25 cellular contexts compared by ENCODE assay signal in the genomic region with DNA sequence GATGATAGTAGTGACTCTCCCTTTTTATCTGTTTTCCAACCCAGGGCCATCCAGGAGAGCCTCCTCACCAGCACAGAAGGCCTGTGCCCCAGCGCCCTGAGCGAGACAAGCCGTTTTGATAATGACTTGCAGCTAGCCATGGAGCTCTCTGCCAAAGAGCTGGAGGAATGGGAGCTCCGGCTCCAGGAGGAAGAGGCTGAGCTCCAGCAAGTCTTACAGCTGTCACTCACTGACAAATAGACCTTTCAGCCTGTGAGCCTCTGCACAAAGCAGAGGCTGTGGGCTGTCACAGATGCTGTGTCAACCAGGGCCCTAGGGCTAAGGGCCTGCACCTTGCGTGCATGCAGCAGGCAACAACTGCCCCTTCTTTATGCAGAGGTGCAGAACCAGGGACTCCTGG. TPM values are rescaled to one million over a fixed set of nuclear protein-coding genes. Genes with fewer than 3 reads are reported as not detected.
DNase-seq lines count a peak whose midpoint lies in the region; ATAC-seq, FAIRE-seq and TF ChIP-seq lines count a peak whose summit lies in the region.
"Had no signal": no experiment of that assay in that cellular context is flagged by ENCODE, and none has a peak within 500 bp of the region (broad histone marks: within the 10 kb centered on the region; RNA-seq: fewer than 3 reads in every experiment).

No MANE protein-coding gene starts in this region.

- H3K27me3 ChIP-seq in K562 (ENCODE audit: control insufficient read depth in 2 of 2, insufficient read depth in 2 of 2, low read length in 2 of 2): no peaks in the 10 kb centered on the region
- no peaks in the 10 kb centered on the region for H3K27me3 ChIP-seq in liver (ENCODE audit: control insufficient read depth in 4 of 4, insufficient read depth in 4 of 4, low read length in 3 of 4)
- H3K27me3 ChIP-seq: transverse colon had no signal

- H3K4me1 ChIP-seq in K562 (replicated peaks in 1 of 2; ENCODE audit: control insufficient read depth in 2 of 2, insufficient read depth in 2 of 2, low read length in 2 of 2): peaks cover 0 to 19% of the 10 kb centered on the region in 2 experiments; a peak in 4 of 5 replicates
- peaks cover 3 to 32% (median 21%) of the 10 kb centered on the region in 4 donors for H3K4me1 ChIP-seq in liver (ENCODE audit: control insufficient read depth in 4 of 4, insufficient read depth in 4 of 4, low read length in 3 of 4)
- H3K4me1 ChIP-seq: prostate gland had no signal

- no peak for TF ChIP-seq POLR2A in K562 (conservative IDR thresholded peaks at IDR 0.05)

- ATAC-seq in K562: no peak
- no peak for ATAC-seq in GM21717 (IDR thresholded peaks at IDR 0.05; ENCODE audit: unreplicated experiment)
- ATAC-seq in activated CD4-positive, CD25-positive, alpha-beta regulatory T cell treated with anti-CD3 and anti-CD28 coated beads, Interleukin-2, amount 50 U/mL, for 24 hours: no peak
- ATAC-seq: activated naive CD8-positive, alpha-beta T cell treated with anti-CD3 and anti-CD28 coated beads, Interleukin-2, amount 50 U/mL, for 24 hours; natural killer cell; T-cell had no signal

- no peak overlapping the region for H3K4me2 ChIP-seq in K562 (ENCODE audit: insufficient read depth, low read length)

- H3K9ac ChIP-seq in K562 (ENCODE audit: insufficient read depth in 1 of 2, low read depth in 2 of 2, low read length in 2 of 2) (peak overlapping the region in 1 of 2 experiments; percentile 43; a peak in 1 of 4 replicates), liver (ENCODE audit: low read depth in 1 of 2, low read length in 2 of 2) (no peak overlapping the region)

- H3K36me3 Mint-ChIP-seq in activated naive CD8-positive, alpha-beta T cell: peaks cover 12% of the 10 kb centered on the region
- peaks cover 27% of the 10 kb centered on the region for H3K36me3 Mint-ChIP-seq in activated naive CD8-positive, alpha-beta T cell treated with anti-CD3 and anti-CD28 coated beads for 36 hours
- H3K36me3 Mint-ChIP-seq: natural killer cell had no signal

- CTCF ChIA-PET in K562 (lab: Yijun Ruan, JAX; ENCODE audit: low intra/inter-chr PET ratio) (no interaction called here), GM10248 (lab: Yijun Ruan, JAX) (interaction anchor here (1.0 to 1.4 kb wide), 5 partner anchors 8 to 62 kb away, joined by 3 to 6 read pairs (median 3); no protein-coding TSS in a partner anchor)

- peaks cover 3% of the 10 kb centered on the region; the same call in 1 of the 3 replicates for H3K79me2 ChIP-seq in K562 (ENCODE audit: control insufficient read depth, insufficient read depth, low read length)

- H3K27me3 Mint-ChIP-seq in activated naive CD8-positive, alpha-beta T cell: no peaks in the 10 kb centered on the region
- no peaks in the 10 kb centered on the region for H3K27me3 Mint-ChIP-seq in activated naive CD8-positive, alpha-beta T cell treated with anti-CD3 and anti-CD28 coated beads for 36 hours
- H3K27me3 Mint-ChIP-seq: activated naive CD8-positive, alpha-beta T cell treated with anti-CD3 and anti-CD28 coated beads, Interleukin-2, amount 50 U/mL, for 24 hours; CD8-positive, alpha-beta memory T cell; IgD-negative memory B cell; T-cell had no signal

- H3K4me3 ChIP-seq in K562 (no peak overlapping the region), liver (ENCODE audit: low read depth in 1 of 3, low read length in 3 of 3) (no peak overlapping the region)
- H3K4me3 ChIP-seq: prostate gland, transverse colon had no signal

- no peak for DNase-seq in activated naive CD8-positive, alpha-beta T cell treated with anti-CD3 and anti-CD28 coated beads for 36 hours
- DNase-seq in K562 (ENCODE audit: extremely low read depth in 1 of 4, low spot score in 3 of 4) (no peak), superior temporal gyrus (ENCODE audit: extremely low spot score) (peak; percentile 66), GM10248 (ENCODE audit: extremely low spot score) (no peak)
- DNase-seq: activated CD4-positive, alpha-beta T cell treated with anti-CD3 and anti-CD28 coated beads, Interleukin-2, amount 50 U/mL, for 48 hours; activated naive CD8-positive, alpha-beta T cell treated with anti-CD3 and anti-CD28 coated beads, Interleukin-2, amount 50 U/mL, for 24 hours; activated T-cell treated with anti-CD3 and anti-CD28 coated beads, Interleukin-2, amount 50 U/mL, for 72 hours; CD8-positive, alpha-beta memory T cell; DMS79; effector memory CD4-positive, alpha-beta T cell; islet precursor cell; mesendoderm; natural killer cell; NCI-H2081; NCI-H510A treated with DMSO at 0.1 percent for 48 hours; T-cell; transverse colon had no signal

- BruUV-seq in K562 (replicated peaks; lab: Mats Ljungman, UMichigan): no TSS peak

- H3K27ac Mint-ChIP-seq in activated naive CD8-positive, alpha-beta T cell: peak overlapping the region; percentile 80
- no peak overlapping the region for H3K27ac Mint-ChIP-seq in activated naive CD8-positive, alpha-beta T cell treated with anti-CD3 and anti-CD28 coated beads for 36 hours

- no peak for TF ChIP-seq RAD21 in K562 (CRISPR knock-in tag; conservative IDR thresholded peaks at IDR 0.05 in 1 of 2, IDR thresholded peaks at IDR 0.05 in 1 of 2)
- no peak for TF ChIP-seq RAD21 in liver (IDR thresholded peaks at IDR 0.05)

- no peaks in the 10 kb centered on the region for H3K9me3 ChIP-seq in K562 (replicated peaks; ENCODE audit: control insufficient read depth, insufficient read depth, low read depth, low read length)
- H3K9me3 ChIP-seq in liver (ENCODE audit: control insufficient read depth in 4 of 4, low read length in 3 of 4): no peaks in the 10 kb centered on the region
- H3K9me3 ChIP-seq: prostate gland, transverse colon had no signal

- peaks cover 21% of the 10 kb centered on the region for H3K4me1 Mint-ChIP-seq in activated naive CD8-positive, alpha-beta T cell (ENCODE audit: low read depth)
- peaks cover 25% of the 10 kb centered on the region for H3K4me1 Mint-ChIP-seq in activated naive CD8-positive, alpha-beta T cell treated with anti-CD3 and anti-CD28 coated beads for 36 hours

- TF ChIP-seq CTCF in K562 (IDR thresholded peaks at IDR 0.05 in 2 of 3, conservative IDR thresholded peaks at IDR 0.05 in 1 of 3; ENCODE audit: insufficient read depth in 2 of 3, low read depth in 1 of 3, low read length in 3 of 3): no peak
- TF ChIP-seq CTCF in liver (IDR thresholded peaks at IDR 0.05; ENCODE audit: low read depth, low read length, missing input control): no peak
- no peak for TF ChIP-seq CTCF in GM10248 (IDR thresholded peaks at IDR 0.05; ENCODE audit: control extremely low read depth, extremely low read depth, low read depth, missing control alignments)

- no peaks in the 10 kb centered on the region for H4K20me1 ChIP-seq in K562 (replicated peaks; ENCODE audit: control insufficient read depth, insufficient read depth, low read length)

- no peak for TF ChIP-seq EP300 in K562 (IDR thresholded peaks at IDR 0.05; ENCODE audit: low read length)

- H3K9me3 Mint-ChIP-seq in activated naive CD8-positive, alpha-beta T cell (ENCODE audit: low read depth): no peaks in the 10 kb centered on the region
- H3K9me3 Mint-ChIP-seq in activated naive CD8-positive, alpha-beta T cell treated with anti-CD3 and anti-CD28 coated beads for 36 hours: no peaks in the 10 kb centered on the region
- H3K9me3 Mint-ChIP-seq: activated naive CD8-positive, alpha-beta T cell treated with anti-CD3 and anti-CD28 coated beads, Interleukin-2, amount 50 U/mL, for 24 hours; activated T-cell treated with anti-CD3 and anti-CD28 coated beads, Interleukin-2, amount 50 U/mL, for 72 hours; CD8-positive, alpha-beta memory T cell; IgD-negative memory B cell; natural killer cell; T-cell had no signal

- FAIRE-seq in K562 (lab: Jason Lieb, UNC): no peak
- FAIRE-seq: bronchial epithelial cell, H54 had no signal

- intact Hi-C loops in K562 (cut with micrococcal nuclease): no loop called here

- 97% methylated on average over 5 of the region's 5 CpGs for WGBS in K562 (ENCODE audit: insufficient coverage, low coverage, missing lambda C conversion rate)
- 88% methylated on average over 5 of the region's 5 CpGs for WGBS in liver

- in situ Hi-C loops in K562 (cut with MboI): no loop called here

- H3K4me3 Mint-ChIP-seq in activated naive CD8-positive, alpha-beta T cell: no peak overlapping the region
- no peak overlapping the region for H3K4me3 Mint-ChIP-seq in activated naive CD8-positive, alpha-beta T cell treated with anti-CD3 and anti-CD28 coated beads for 36 hours
- H3K4me3 Mint-ChIP-seq: activated naive CD8-positive, alpha-beta T cell treated with anti-CD3 and anti-CD28 coated beads, Interleukin-2, amount 50 U/mL, for 24 hours; activated T-cell treated with anti-CD3 and anti-CD28 coated beads, Interleukin-2, amount 50 U/mL, for 72 hours; CD8-positive, alpha-beta memory T cell; IgD-negative memory B cell; natural killer cell; T-cell had no signal

- no peak overlapping the region for H2AFZ ChIP-seq in K562 (ENCODE audit: low read depth, low read length)

- no peak overlapping the region for H3K27ac ChIP-seq in K562 (ENCODE audit: extremely low read depth, low read depth, low read length)
- H3K27ac ChIP-seq in liver (ENCODE audit: low read depth in 1 of 2, low read length in 2 of 2): peak overlapping the region; percentile 8 to 29
- H3K27ac ChIP-seq: transverse colon had no signal

- POLR2A ChIA-PET in K562 (lab: Yijun Ruan, JAX) (interaction anchor here (1.0 to 1.1 kb wide), 2 partner anchors 9 to 13 kb away, joined by 3 to 5 read pairs; no protein-coding TSS in a partner anchor), GM10248 (lab: Yijun Ruan, JAX) (interaction anchor here (0.6 kb wide), 1 partner anchor 310 kb away, joined by 3 read pairs; no protein-coding TSS in a partner anchor)

- no peaks in the 10 kb centered on the region for H3K9me1 ChIP-seq in K562 (ENCODE audit: control insufficient read depth, insufficient read depth, low read length)

- H3K36me3 ChIP-seq in K562 (ENCODE audit: control insufficient read depth, insufficient read depth, low read length): peaks cover 66% of the 10 kb centered on the region
- H3K36me3 ChIP-seq in liver (ENCODE audit: control insufficient read depth in 4 of 4, insufficient read depth in 3 of 4, low read depth in 1 of 4, low read length in 3 of 4): peaks cover 0 to 24% (median 16%) of the 10 kb centered on the region in 4 donors
- H3K36me3 ChIP-seq: prostate gland had no signal

RNA-seq across cellular contexts. Expression of a gene that starts 11.0 kb away (rescaled TPM):
- 1 to 10 TPM; 6.6 to 7.3 TPM for total RNA-seq in activated naive CD8-positive, alpha-beta T cell treated with anti-CD3 and anti-CD28 coated beads for 36 hours
- 50.6 and 54.2 TPM in 2 replicates for total RNA-seq in K562 (2011; cell fraction: chromatin; rRNA removed; ENCODE audit: low replicate concordance)
- total RNA-seq in K562 (2011; cell fraction: nucleolus; rRNA removed): 31.8 and 34.5 TPM in 2 replicates
- 53.2 and 69.8 TPM in 2 replicates for total RNA-seq in K562 (2011; cell fraction: nucleoplasm; rRNA removed)
- total RNA-seq in K562 (2014; rRNA removed) (11.9 and 14.2 TPM in 2 replicates), K562 (2014; rRNA removed; fragmentation: Illumina TruSeq; extraction: Trizol) (13.0 and 13.1 TPM in 2 replicates), K562 (2015; rRNA removed; fragmentation: Illumina TruSeq; extraction: Trizol) (9.6 and 12.2 TPM in 2 replicates), K562 (2021) (13.3 and 13.6 TPM in 2 replicates), liver (10 to 100 TPM in 1 of 2 donors, 1 to 10 TPM in 1; 5.9 to 22.4 TPM)
- polyA plus RNA-seq in K562 (2011; rRNA removed) (38.6 and 46.7 TPM in 2 replicates), K562 (2014; fragmentation: Illumina TruSeq; extraction: Trizol) (12.3 and 14.4 TPM in 2 replicates), K562 (2014; fragmentation: Nextera tagmentation; extraction: Ambion mirVana) (1 to 10 TPM; 6.3 to 7.0 TPM), K562 (2014; rRNA removed) (17.8 and 23.5 TPM in 2 replicates), liver (1 to 10 TPM; 5.6 to 6.4 TPM)
- 23.1 and 42.1 TPM in 2 replicates for polyA plus RNA-seq in K562 (2011; cell fraction: cytosol; rRNA removed)
- 31.9 and 42.8 TPM in 2 replicates for polyA plus RNA-seq in K562 (2011; cell fraction: nucleus; rRNA removed)
- polyA plus RNA-seq in K562 (2012): 17.4 and 30.2 TPM in 2 replicates
- 18.1 and 26.6 TPM in 2 replicates for polyA minus RNA-seq in K562 (2011; rRNA and poly(A)+ RNA removed)
- 8.9 and 22.8 TPM in 2 replicates for polyA minus RNA-seq in K562 (2011; cell fraction: cytosol; rRNA and poly(A)+ RNA removed)
- 7.1 and 10.1 TPM in 2 replicates for polyA minus RNA-seq in K562 (2011; cell fraction: nucleus; rRNA and poly(A)+ RNA removed)

RNA-seq across cellular contexts. Expression of a gene that starts 38.1 kb away (rescaled TPM):
- 10 to 100 TPM; 36.8 to 43.6 TPM for total RNA-seq in activated naive CD8-positive, alpha-beta T cell treated with anti-CD3 and anti-CD28 coated beads for 36 hours
- total RNA-seq in K562 (2011; cell fraction: chromatin; rRNA removed; ENCODE audit: low replicate concordance): 58.1 and 82.6 TPM in 2 replicates
- 46.0 and 48.2 TPM in 2 replicates for total RNA-seq in K562 (2011; cell fraction: nucleolus; rRNA removed)
- 57.3 and 80.5 TPM in 2 replicates for total RNA-seq in K562 (2011; cell fraction: nucleoplasm; rRNA removed)
- total RNA-seq in K562 (2014; rRNA removed) (45.0 and 55.0 TPM in 2 replicates), K562 (2014; rRNA removed; fragmentation: Illumina TruSeq; extraction: Trizol) (40.3 and 46.8 TPM in 2 replicates), K562 (2015; rRNA removed; fragmentation: Illumina TruSeq; extraction: Trizol) (41.6 and 45.1 TPM in 2 replicates), K562 (2021) (37.7 and 41.5 TPM in 2 replicates), liver (10 to 100 TPM; 27.0 to 40.5 TPM)
- polyA plus RNA-seq in K562 (2011; rRNA removed) (47.5 and 52.0 TPM in 2 replicates), K562 (2014; fragmentation: Illumina TruSeq; extraction: Trizol) (33.6 and 37.6 TPM in 2 replicates), K562 (2014; fragmentation: Nextera tagmentation; extraction: Ambion mirVana) (1 to 10 TPM; 5.0 to 9.0 TPM), K562 (2014; rRNA removed) (41.7 and 49.1 TPM in 2 replicates), liver (10 to 100 TPM in 1 of 2 donors, 1 to 10 TPM in 1; 7.0 to 10.5 TPM)
- 51.5 and 72.4 TPM in 2 replicates for polyA plus RNA-seq in K562 (2011; cell fraction: cytosol; rRNA removed)
- polyA plus RNA-seq in K562 (2011; cell fraction: nucleus; rRNA removed): 85.6 and 88.3 TPM in 2 replicates
- polyA plus RNA-seq in K562 (2012): 26.4 and 35.3 TPM in 2 replicates
- 59.6 and 62.9 TPM in 2 replicates for polyA minus RNA-seq in K562 (2011; rRNA and poly(A)+ RNA removed)
- polyA minus RNA-seq in K562 (2011; cell fraction: cytosol; rRNA and poly(A)+ RNA removed): 23.7 and 25.3 TPM in 2 replicates
- polyA minus RNA-seq in K562 (2011; cell fraction: nucleus; rRNA and poly(A)+ RNA removed): 22.1 and 38.8 TPM in 2 replicates

RNA-seq across cellular contexts. Expression of a gene that starts 41.1 kb away (rescaled TPM):
- total RNA-seq in activated naive CD8-positive, alpha-beta T cell treated with anti-CD3 and anti-CD28 coated beads for 36 hours: 10 to 100 TPM; 50.6 to 51.0 TPM
- 114 and 164 TPM in 2 replicates for total RNA-seq in K562 (2011; cell fraction: chromatin; rRNA removed; ENCODE audit: low replicate concordance)
- total RNA-seq in K562 (2011; cell fraction: nucleolus; rRNA removed): 56.8 and 57.4 TPM in 2 replicates
- 87.3 and 120 TPM in 2 replicates for total RNA-seq in K562 (2011; cell fraction: nucleoplasm; rRNA removed)
- total RNA-seq in K562 (2014; rRNA removed) (16.3 and 18.0 TPM in 2 replicates), K562 (2014; rRNA removed; fragmentation: Illumina TruSeq; extraction: Trizol) (23.3 and 24.0 TPM in 2 replicates), K562 (2015; rRNA removed; fragmentation: Illumina TruSeq; extraction: Trizol) (24.3 TPM in 2 replicates), K562 (2021) (23.5 and 24.7 TPM in 2 replicates), liver (10 to 100 TPM; 22.2 to 30.4 TPM)
- polyA plus RNA-seq in K562 (2011; rRNA removed) (27.4 and 30.4 TPM in 2 replicates), K562 (2014; fragmentation: Illumina TruSeq; extraction: Trizol) (23.7 and 26.9 TPM in 2 replicates), K562 (2014; fragmentation: Nextera tagmentation; extraction: Ambion mirVana) (1 to 10 TPM; 4.0 to 5.0 TPM), K562 (2014; rRNA removed) (20.1 and 26.2 TPM in 2 replicates), liver (10 to 100 TPM in 1 of 2 donors, 1 to 10 TPM in 1; 6.7 to 11.1 TPM)
- 14.5 and 18.9 TPM in 2 replicates for polyA plus RNA-seq in K562 (2011; cell fraction: cytosol; rRNA removed)
- polyA plus RNA-seq in K562 (2011; cell fraction: nucleus; rRNA removed): 53.2 and 65.2 TPM in 2 replicates
- polyA plus RNA-seq in K562 (2012): 14.2 and 18.6 TPM in 2 replicates
- 46.0 and 51.5 TPM in 2 replicates for polyA minus RNA-seq in K562 (2011; rRNA and poly(A)+ RNA removed)
- polyA minus RNA-seq in K562 (2011; cell fraction: cytosol; rRNA and poly(A)+ RNA removed): 13.6 and 15.2 TPM in 2 replicates
- polyA minus RNA-seq in K562 (2011; cell fraction: nucleus; rRNA and poly(A)+ RNA removed): 32.9 and 63.3 TPM in 2 replicates
